Comparison of ENCODE assay signal across 1 cellular context in genomic region chr5:150142189-150142788, GRCh38.
TF ChIP-seq lines count a peak whose summit lies in the region.

No MANE protein-coding gene starts in this region.

TF ChIP-seq in HepG2, 621 proteins besides CTCF, POLR2A, EP300 and RAD21 (continued from another document):
- TF ChIP-seq MLX (CRISPR knock-in tag; IDR thresholded peaks at IDR 0.05) = 0 out of 2 replicates have a peak, but pooled peaks have one; percentile 26
- TF ChIP-seq NR2F6 (IDR thresholded peaks at IDR 0.05) = peak; percentile 7; the same call in 1 of the 2 replicates
- TF ChIP-seq NR2F6 (CRISPR knock-in tag; IDR thresholded peaks at IDR 0.05) = peak; percentile 55; the same call in 1 of the 2 replicates
- TF ChIP-seq ARID5B (CRISPR knock-in tag; IDR thresholded peaks at IDR 0.05) = peak; percentile 43
- no peak for TF ChIP-seq MLXIP (CRISPR knock-in tag; IDR thresholded peaks at IDR 0.05; ENCODE audit: borderline replicate concordance)
- TF ChIP-seq ZHX2 (IDR thresholded peaks at IDR 0.05; ENCODE audit: low read depth) = no peak
- no peak for TF ChIP-seq ZHX2 (CRISPR knock-in tag; IDR thresholded peaks at IDR 0.05; ENCODE audit: borderline replicate concordance)
- peak; percentile 55; the same call in 1 of the 2 replicates for TF ChIP-seq ARNT2 (CRISPR knock-in tag; IDR thresholded peaks at IDR 0.05; ENCODE audit: low read depth)
- TF ChIP-seq HOXA3 (CRISPR knock-in tag; IDR thresholded peaks at IDR 0.05) = peak; percentile 61
- TF ChIP-seq ZNF891 (CRISPR knock-in tag; IDR thresholded peaks at IDR 0.05) = no peak
- no peak for TF ChIP-seq ZNF572 (CRISPR knock-in tag; IDR thresholded peaks at IDR 0.05)
- no peak for TF ChIP-seq GATAD1 (CRISPR knock-in tag; IDR thresholded peaks at IDR 0.05)
